Comparison of ENCODE assay signal across 1 cellular context in the genomic region with DNA sequence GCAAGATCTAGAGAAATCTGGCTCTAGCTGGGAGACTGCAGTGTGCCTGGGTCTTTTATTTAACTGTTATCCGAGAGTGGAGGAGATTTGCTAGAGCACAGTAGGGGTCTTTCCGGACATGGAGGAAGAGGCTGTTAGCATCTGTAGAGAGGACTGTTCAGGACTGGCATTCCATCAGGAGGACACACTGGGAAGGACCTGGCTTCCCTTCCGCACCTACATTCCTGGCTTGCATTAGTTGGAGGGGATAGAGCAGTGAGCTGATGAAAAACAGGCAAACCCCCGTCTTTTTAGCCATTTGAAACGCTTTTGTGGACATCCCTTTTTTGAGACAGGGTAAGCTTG.
TF ChIP-seq lines count a peak whose summit lies in the region.

No MANE protein-coding gene starts in this region.

TF ChIP-seq in H1, 55 proteins besides CTCF, POLR2A, EP300 and RAD21:
- TF ChIP-seq KDM5A (IDR thresholded peaks at IDR 0.05; ENCODE audit: low read length), result no peak
- 0 out of 2 replicates have a peak, but pooled peaks have one; percentile 47 for TF ChIP-seq TAF1 (IDR thresholded peaks at IDR 0.05; ENCODE audit: low read depth, low read length)
- no peak for TF ChIP-seq CBX8 (IDR thresholded peaks at IDR 0.05; ENCODE audit: borderline replicate concordance, low read depth, low read length)
- TF ChIP-seq POU5F1 (IDR thresholded peaks at IDR 0.05; ENCODE audit: low read depth, low read length), result no peak
- no peak for TF ChIP-seq KDM1A (IDR thresholded peaks at IDR 0.05; ENCODE audit: borderline replicate concordance, low read length)
- TF ChIP-seq SRF (IDR thresholded peaks at IDR 0.05; ENCODE audit: low read depth, low read length), result no peak
- TF ChIP-seq BRCA1 (IDR thresholded peaks at IDR 0.05; ENCODE audit: low read depth, low read length), result no peak
- TF ChIP-seq, protein P1, sequence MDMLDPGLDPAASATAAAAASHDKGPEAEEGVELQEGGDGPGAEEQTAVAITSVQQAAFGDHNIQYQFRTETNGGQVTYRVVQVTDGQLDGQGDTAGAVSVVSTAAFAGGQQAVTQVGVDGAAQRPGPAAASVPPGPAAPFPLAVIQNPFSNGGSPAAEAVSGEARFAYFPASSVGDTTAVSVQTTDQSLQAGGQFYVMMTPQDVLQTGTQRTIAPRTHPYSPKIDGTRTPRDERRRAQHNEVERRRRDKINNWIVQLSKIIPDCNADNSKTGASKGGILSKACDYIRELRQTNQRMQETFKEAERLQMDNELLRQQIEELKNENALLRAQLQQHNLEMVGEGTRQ (IDR thresholded peaks at IDR 0.05; ENCODE audit: low read length), result no peak
- TF ChIP-seq EZH2 (IDR thresholded peaks at IDR 0.05; ENCODE audit: low read depth, low read length, severe bottlenecking), result peak; percentile 2
- TF ChIP-seq, protein P2, sequence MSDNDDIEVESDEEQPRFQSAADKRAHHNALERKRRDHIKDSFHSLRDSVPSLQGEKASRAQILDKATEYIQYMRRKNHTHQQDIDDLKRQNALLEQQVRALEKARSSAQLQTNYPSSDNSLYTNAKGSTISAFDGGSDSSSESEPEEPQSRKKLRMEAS (IDR thresholded peaks at IDR 0.05), result no peak
- no peak for TF ChIP-seq PHF8 (conservative IDR thresholded peaks at IDR 0.05; ENCODE audit: low read depth, low read length)
- no peak for TF ChIP-seq SP4 (IDR thresholded peaks at IDR 0.05; ENCODE audit: low read length)
- no peak for TF ChIP-seq RBBP5 (IDR thresholded peaks at IDR 0.05; ENCODE audit: borderline replicate concordance, low read depth, low read length)
- TF ChIP-seq BCL11A (IDR thresholded peaks at IDR 0.05; ENCODE audit: low read depth in 2 of 2, low read length in 2 of 2), result no peak
- no peak for TF ChIP-seq CTBP2 (IDR thresholded peaks at IDR 0.05; ENCODE audit: borderline replicate concordance, insufficient read depth, insufficient read length, low read length)
- TF ChIP-seq CEBPB (IDR thresholded peaks at IDR 0.05; ENCODE audit: low read depth, low read length), result no peak
- no peak for TF ChIP-seq RNF2 (IDR thresholded peaks at IDR 0.05; ENCODE audit: borderline replicate concordance, low read depth, low read length, missing control alignments, poor library complexity, severe bottlenecking)
- TF ChIP-seq, protein P3, sequence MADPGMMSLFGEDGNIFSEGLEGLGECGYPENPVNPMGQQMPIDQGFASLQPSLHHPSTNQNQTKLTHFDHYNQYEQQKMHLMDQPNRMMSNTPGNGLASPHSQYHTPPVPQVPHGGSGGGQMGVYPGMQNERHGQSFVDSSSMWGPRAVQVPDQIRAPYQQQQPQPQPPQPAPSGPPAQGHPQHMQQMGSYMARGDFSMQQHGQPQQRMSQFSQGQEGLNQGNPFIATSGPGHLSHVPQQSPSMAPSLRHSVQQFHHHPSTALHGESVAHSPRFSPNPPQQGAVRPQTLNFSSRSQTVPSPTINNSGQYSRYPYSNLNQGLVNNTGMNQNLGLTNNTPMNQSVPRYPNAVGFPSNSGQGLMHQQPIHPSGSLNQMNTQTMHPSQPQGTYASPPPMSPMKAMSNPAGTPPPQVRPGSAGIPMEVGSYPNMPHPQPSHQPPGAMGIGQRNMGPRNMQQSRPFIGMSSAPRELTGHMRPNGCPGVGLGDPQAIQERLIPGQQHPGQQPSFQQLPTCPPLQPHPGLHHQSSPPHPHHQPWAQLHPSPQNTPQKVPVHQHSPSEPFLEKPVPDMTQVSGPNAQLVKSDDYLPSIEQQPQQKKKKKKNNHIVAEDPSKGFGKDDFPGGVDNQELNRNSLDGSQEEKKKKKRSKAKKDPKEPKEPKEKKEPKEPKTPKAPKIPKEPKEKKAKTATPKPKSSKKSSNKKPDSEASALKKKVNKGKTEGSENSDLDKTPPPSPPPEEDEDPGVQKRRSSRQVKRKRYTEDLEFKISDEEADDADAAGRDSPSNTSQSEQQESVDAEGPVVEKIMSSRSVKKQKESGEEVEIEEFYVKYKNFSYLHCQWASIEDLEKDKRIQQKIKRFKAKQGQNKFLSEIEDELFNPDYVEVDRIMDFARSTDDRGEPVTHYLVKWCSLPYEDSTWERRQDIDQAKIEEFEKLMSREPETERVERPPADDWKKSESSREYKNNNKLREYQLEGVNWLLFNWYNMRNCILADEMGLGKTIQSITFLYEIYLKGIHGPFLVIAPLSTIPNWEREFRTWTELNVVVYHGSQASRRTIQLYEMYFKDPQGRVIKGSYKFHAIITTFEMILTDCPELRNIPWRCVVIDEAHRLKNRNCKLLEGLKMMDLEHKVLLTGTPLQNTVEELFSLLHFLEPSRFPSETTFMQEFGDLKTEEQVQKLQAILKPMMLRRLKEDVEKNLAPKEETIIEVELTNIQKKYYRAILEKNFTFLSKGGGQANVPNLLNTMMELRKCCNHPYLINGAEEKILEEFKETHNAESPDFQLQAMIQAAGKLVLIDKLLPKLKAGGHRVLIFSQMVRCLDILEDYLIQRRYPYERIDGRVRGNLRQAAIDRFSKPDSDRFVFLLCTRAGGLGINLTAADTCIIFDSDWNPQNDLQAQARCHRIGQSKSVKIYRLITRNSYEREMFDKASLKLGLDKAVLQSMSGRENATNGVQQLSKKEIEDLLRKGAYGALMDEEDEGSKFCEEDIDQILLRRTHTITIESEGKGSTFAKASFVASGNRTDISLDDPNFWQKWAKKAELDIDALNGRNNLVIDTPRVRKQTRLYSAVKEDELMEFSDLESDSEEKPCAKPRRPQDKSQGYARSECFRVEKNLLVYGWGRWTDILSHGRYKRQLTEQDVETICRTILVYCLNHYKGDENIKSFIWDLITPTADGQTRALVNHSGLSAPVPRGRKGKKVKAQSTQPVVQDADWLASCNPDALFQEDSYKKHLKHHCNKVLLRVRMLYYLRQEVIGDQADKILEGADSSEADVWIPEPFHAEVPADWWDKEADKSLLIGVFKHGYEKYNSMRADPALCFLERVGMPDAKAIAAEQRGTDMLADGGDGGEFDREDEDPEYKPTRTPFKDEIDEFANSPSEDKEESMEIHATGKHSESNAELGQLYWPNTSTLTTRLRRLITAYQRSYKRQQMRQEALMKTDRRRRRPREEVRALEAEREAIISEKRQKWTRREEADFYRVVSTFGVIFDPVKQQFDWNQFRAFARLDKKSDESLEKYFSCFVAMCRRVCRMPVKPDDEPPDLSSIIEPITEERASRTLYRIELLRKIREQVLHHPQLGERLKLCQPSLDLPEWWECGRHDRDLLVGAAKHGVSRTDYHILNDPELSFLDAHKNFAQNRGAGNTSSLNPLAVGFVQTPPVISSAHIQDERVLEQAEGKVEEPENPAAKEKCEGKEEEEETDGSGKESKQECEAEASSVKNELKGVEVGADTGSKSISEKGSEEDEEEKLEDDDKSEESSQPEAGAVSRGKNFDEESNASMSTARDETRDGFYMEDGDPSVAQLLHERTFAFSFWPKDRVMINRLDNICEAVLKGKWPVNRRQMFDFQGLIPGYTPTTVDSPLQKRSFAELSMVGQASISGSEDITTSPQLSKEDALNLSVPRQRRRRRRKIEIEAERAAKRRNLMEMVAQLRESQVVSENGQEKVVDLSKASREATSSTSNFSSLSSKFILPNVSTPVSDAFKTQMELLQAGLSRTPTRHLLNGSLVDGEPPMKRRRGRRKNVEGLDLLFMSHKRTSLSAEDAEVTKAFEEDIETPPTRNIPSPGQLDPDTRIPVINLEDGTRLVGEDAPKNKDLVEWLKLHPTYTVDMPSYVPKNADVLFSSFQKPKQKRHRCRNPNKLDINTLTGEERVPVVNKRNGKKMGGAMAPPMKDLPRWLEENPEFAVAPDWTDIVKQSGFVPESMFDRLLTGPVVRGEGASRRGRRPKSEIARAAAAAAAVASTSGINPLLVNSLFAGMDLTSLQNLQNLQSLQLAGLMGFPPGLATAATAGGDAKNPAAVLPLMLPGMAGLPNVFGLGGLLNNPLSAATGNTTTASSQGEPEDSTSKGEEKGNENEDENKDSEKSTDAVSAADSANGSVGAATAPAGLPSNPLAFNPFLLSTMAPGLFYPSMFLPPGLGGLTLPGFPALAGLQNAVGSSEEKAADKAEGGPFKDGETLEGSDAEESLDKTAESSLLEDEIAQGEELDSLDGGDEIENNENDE (IDR thresholded peaks at IDR 0.05; ENCODE audit: insufficient replicate concordance, low read length), result no peak
- TF ChIP-seq TEAD4 (IDR thresholded peaks at IDR 0.05; ENCODE audit: low read depth, low read length), result peak; percentile 82; the same call in 1 of the 2 replicates
- no peak for TF ChIP-seq NRF1 (IDR thresholded peaks at IDR 0.05; ENCODE audit: low read depth, low read length)
- TF ChIP-seq, protein P4, sequence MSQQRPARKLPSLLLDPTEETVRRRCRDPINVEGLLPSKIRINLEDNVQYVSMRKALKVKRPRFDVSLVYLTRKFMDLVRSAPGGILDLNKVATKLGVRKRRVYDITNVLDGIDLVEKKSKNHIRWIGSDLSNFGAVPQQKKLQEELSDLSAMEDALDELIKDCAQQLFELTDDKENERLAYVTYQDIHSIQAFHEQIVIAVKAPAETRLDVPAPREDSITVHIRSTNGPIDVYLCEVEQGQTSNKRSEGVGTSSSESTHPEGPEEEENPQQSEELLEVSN (IDR thresholded peaks at IDR 0.05), result no peak; the same call in 1 of the 2 replicates
- peak; percentile 24; the same call in 1 of the 2 replicates for TF ChIP-seq SP1 (IDR thresholded peaks at IDR 0.05; ENCODE audit: low read depth, low read length)
- TF ChIP-seq JUND (IDR thresholded peaks at IDR 0.05; ENCODE audit: low read length), result no peak
